1 cellular context compared by ENCODE assay signal in the genomic region with DNA sequence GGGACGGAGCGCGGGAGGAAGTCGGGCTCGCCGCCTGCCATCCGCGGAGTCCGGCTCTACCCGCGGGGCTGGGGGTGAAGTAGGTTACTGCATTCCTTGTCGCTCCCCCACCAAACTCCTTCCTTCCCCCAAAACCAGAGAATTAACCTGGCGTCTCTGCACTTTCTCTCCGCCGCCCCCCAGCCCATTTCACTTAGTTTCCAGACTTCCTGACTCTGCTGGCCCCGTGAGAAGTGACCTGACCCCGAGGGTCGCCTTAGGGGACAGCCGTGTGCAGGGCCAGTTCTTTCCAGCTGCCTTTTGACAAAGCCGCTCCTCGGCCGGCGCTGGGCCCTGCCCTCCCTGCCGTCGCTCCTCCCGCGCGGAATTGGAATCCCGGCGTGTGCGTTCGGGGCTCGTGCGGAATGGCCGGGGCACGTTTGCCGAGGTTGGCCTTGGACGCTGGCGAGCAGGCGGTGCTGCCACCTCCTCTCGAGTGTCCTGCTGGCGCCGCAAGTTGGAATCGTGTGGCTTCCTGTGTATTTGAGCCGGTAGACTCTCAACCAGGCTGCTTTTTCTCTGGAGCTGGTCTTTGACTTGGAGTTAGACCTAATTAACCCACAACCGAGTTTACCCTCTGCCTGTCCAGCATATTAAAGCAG.
TF ChIP-seq lines count a peak whose summit lies in the region.

No MANE protein-coding gene starts in this region.

TF ChIP-seq in HEK293, 187 proteins besides CTCF, POLR2A, EP300 and RAD21 (continued from another document and continues in another):
- TF ChIP-seq, protein P1, sequence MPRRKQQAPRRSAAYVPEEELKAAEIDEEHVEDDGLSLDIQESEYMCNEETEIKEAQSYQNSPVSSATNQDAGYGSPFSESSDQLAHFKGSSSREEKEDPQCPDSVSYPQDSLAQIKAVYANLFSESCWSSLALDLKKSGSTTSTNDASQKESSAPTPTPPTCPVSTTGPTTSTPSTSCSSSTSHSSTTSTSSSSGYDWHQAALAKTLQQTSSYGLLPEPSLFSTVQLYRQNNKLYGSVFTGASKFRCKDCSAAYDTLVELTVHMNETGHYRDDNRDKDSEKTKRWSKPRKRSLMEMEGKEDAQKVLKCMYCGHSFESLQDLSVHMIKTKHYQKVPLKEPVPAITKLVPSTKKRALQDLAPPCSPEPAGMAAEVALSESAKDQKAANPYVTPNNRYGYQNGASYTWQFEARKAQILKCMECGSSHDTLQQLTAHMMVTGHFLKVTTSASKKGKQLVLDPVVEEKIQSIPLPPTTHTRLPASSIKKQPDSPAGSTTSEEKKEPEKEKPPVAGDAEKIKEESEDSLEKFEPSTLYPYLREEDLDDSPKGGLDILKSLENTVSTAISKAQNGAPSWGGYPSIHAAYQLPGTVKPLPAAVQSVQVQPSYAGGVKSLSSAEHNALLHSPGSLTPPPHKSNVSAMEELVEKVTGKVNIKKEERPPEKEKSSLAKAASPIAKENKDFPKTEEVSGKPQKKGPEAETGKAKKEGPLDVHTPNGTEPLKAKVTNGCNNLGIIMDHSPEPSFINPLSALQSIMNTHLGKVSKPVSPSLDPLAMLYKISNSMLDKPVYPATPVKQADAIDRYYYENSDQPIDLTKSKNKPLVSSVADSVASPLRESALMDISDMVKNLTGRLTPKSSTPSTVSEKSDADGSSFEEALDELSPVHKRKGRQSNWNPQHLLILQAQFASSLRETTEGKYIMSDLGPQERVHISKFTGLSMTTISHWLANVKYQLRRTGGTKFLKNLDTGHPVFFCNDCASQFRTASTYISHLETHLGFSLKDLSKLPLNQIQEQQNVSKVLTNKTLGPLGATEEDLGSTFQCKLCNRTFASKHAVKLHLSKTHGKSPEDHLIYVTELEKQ (tag by site-specific recombination; IDR thresholded peaks at IDR 0.05; ENCODE audit: borderline replicate concordance), result no peak
- TF ChIP-seq KLF7 (tag by site-specific recombination; IDR thresholded peaks at IDR 0.05; ENCODE audit: borderline replicate concordance), result no peak; the same call in 1 of the 2 replicates
- TF ChIP-seq, protein P2, sequence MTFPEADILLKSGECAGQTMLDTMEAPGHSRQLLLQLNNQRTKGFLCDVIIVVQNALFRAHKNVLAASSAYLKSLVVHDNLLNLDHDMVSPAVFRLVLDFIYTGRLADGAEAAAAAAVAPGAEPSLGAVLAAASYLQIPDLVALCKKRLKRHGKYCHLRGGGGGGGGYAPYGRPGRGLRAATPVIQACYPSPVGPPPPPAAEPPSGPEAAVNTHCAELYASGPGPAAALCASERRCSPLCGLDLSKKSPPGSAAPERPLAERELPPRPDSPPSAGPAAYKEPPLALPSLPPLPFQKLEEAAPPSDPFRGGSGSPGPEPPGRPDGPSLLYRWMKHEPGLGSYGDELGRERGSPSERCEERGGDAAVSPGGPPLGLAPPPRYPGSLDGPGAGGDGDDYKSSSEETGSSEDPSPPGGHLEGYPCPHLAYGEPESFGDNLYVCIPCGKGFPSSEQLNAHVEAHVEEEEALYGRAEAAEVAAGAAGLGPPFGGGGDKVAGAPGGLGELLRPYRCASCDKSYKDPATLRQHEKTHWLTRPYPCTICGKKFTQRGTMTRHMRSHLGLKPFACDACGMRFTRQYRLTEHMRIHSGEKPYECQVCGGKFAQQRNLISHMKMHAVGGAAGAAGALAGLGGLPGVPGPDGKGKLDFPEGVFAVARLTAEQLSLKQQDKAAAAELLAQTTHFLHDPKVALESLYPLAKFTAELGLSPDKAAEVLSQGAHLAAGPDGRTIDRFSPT (tag by site-specific recombination; IDR thresholded peaks at IDR 0.05), result peak; percentile 61; the same call in 1 of the 2 replicates
- TF ChIP-seq ZNF223 (tag by site-specific recombination; IDR thresholded peaks at IDR 0.05), result no peak
- TF ChIP-seq RBAK (tag by site-specific recombination; IDR thresholded peaks at IDR 0.05), result no peak
- no peak for TF ChIP-seq ZNF202 (tag by site-specific recombination; IDR thresholded peaks at IDR 0.05; ENCODE audit: borderline replicate concordance)
- TF ChIP-seq ZNF610 (tag by site-specific recombination; IDR thresholded peaks at IDR 0.05; ENCODE audit: borderline replicate concordance), result peak; percentile 79
- TF ChIP-seq ZNF292 (tag by site-specific recombination; IDR thresholded peaks at IDR 0.05; ENCODE audit: borderline replicate concordance, low read depth), result no peak
- TF ChIP-seq, protein P3, sequence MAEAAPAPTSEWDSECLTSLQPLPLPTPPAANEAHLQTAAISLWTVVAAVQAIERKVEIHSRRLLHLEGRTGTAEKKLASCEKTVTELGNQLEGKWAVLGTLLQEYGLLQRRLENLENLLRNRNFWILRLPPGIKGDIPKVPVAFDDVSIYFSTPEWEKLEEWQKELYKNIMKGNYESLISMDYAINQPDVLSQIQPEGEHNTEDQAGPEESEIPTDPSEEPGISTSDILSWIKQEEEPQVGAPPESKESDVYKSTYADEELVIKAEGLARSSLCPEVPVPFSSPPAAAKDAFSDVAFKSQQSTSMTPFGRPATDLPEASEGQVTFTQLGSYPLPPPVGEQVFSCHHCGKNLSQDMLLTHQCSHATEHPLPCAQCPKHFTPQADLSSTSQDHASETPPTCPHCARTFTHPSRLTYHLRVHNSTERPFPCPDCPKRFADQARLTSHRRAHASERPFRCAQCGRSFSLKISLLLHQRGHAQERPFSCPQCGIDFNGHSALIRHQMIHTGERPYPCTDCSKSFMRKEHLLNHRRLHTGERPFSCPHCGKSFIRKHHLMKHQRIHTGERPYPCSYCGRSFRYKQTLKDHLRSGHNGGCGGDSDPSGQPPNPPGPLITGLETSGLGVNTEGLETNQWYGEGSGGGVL (tag by site-specific recombination; IDR thresholded peaks at IDR 0.05), result peak; percentile 44; the same call in 1 of the 2 replicates
- peak; percentile 97 for TF ChIP-seq ZBTB17 (tag by site-specific recombination; IDR thresholded peaks at IDR 0.05)
- TF ChIP-seq ZNF335 (tag by site-specific recombination; conservative IDR thresholded peaks at IDR 0.05), result peak; percentile 94
- TF ChIP-seq IKZF3 (tag by site-specific recombination; IDR thresholded peaks at IDR 0.05), result no peak
- peak; percentile 75 for TF ChIP-seq ZNF2 (tag by site-specific recombination; IDR thresholded peaks at IDR 0.05)
- no peak for TF ChIP-seq ZNF529 (tag by site-specific recombination; IDR thresholded peaks at IDR 0.05; ENCODE audit: insufficient replicate concordance)
- TF ChIP-seq, protein P4, sequence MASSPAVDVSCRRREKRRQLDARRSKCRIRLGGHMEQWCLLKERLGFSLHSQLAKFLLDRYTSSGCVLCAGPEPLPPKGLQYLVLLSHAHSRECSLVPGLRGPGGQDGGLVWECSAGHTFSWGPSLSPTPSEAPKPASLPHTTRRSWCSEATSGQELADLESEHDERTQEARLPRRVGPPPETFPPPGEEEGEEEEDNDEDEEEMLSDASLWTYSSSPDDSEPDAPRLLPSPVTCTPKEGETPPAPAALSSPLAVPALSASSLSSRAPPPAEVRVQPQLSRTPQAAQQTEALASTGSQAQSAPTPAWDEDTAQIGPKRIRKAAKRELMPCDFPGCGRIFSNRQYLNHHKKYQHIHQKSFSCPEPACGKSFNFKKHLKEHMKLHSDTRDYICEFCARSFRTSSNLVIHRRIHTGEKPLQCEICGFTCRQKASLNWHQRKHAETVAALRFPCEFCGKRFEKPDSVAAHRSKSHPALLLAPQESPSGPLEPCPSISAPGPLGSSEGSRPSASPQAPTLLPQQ (tag by site-specific recombination; IDR thresholded peaks at IDR 0.05), result peak; percentile 69; the same call in 1 of the 2 replicates
- TF ChIP-seq ZNF169 (tag by site-specific recombination; IDR thresholded peaks at IDR 0.05), result no peak
- TF ChIP-seq ZNF664 (tag by site-specific recombination; IDR thresholded peaks at IDR 0.05), result no peak
- no peak for TF ChIP-seq ZNF626 (tag by site-specific recombination; IDR thresholded peaks at IDR 0.05)
- no peak for TF ChIP-seq ZNF311 (tag by site-specific recombination; IDR thresholded peaks at IDR 0.05; ENCODE audit: borderline replicate concordance)
- TF ChIP-seq SP7 (tag by site-specific recombination; IDR thresholded peaks at IDR 0.05), result peak; percentile 25; the same call in 1 of the 2 replicates
- peak; percentile 77 for TF ChIP-seq ZNF600 (tag by site-specific recombination; IDR thresholded peaks at IDR 0.05)
- TF ChIP-seq ZNF324 (tag by site-specific recombination; IDR thresholded peaks at IDR 0.05), result no peak
- TF ChIP-seq KLF16 (tag by site-specific recombination; IDR thresholded peaks at IDR 0.05), result peak; percentile 41; the same call in 1 of the 2 replicates
- no peak for TF ChIP-seq ZNF394 (tag by site-specific recombination; IDR thresholded peaks at IDR 0.05; ENCODE audit: borderline replicate concordance)
- TF ChIP-seq ZNF488 (tag by site-specific recombination; IDR thresholded peaks at IDR 0.05), result no peak
- no peak for TF ChIP-seq ZNF37A (tag by site-specific recombination; IDR thresholded peaks at IDR 0.05)
- TF ChIP-seq ZFP41 (tag by site-specific recombination; IDR thresholded peaks at IDR 0.05; ENCODE audit: borderline replicate concordance), result no peak
- TF ChIP-seq ZNF16 (tag by site-specific recombination; IDR thresholded peaks at IDR 0.05; ENCODE audit: low read depth), result no peak
- TF ChIP-seq SP2 (tag by site-specific recombination; IDR thresholded peaks at IDR 0.05), result peak; percentile 50
- TF ChIP-seq ZFP3 (tag by site-specific recombination; IDR thresholded peaks at IDR 0.05; ENCODE audit: low read depth), result no peak
- no peak for TF ChIP-seq ZNF184 (tag by site-specific recombination; IDR thresholded peaks at IDR 0.05)
- no peak for TF ChIP-seq ZNF76 (tag by site-specific recombination; IDR thresholded peaks at IDR 0.05; ENCODE audit: borderline replicate concordance, low read depth)
- TF ChIP-seq ZNF341 (tag by site-specific recombination; IDR thresholded peaks at IDR 0.05; ENCODE audit: low read depth), result peak; percentile 72
- TF ChIP-seq ZNF677 (tag by site-specific recombination; IDR thresholded peaks at IDR 0.05), result no peak
- TF ChIP-seq ZBTB26 (tag by site-specific recombination; optimal IDR thresholded peaks at IDR 0.05), result peak; percentile 76
- TF ChIP-seq, protein P5, sequence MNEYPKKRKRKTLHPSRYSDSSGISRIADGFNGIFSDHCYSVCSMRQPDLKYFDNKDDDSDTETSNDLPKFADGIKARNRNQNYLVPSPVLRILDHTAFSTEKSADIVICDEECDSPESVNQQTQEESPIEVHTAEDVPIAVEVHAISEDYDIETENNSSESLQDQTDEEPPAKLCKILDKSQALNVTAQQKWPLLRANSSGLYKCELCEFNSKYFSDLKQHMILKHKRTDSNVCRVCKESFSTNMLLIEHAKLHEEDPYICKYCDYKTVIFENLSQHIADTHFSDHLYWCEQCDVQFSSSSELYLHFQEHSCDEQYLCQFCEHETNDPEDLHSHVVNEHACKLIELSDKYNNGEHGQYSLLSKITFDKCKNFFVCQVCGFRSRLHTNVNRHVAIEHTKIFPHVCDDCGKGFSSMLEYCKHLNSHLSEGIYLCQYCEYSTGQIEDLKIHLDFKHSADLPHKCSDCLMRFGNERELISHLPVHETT (tag by site-specific recombination; IDR thresholded peaks at IDR 0.05), result no peak
- no peak for TF ChIP-seq EGR2 (tag by site-specific recombination; IDR thresholded peaks at IDR 0.05; ENCODE audit: low read depth)
- TF ChIP-seq, protein P6, sequence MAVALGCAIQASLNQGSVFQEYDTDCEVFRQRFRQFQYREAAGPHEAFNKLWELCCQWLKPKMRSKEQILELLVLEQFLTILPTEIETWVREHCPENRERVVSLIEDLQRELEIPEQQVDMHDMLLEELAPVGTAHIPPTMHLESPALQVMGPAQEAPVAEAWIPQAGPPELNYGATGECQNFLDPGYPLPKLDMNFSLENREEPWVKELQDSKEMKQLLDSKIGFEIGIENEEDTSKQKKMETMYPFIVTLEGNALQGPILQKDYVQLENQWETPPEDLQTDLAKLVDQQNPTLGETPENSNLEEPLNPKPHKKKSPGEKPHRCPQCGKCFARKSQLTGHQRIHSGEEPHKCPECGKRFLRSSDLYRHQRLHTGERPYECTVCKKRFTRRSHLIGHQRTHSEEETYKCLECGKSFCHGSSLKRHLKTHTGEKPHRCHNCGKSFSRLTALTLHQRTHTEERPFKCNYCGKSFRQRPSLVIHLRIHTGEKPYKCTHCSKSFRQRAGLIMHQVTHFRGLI (tag by site-specific recombination; IDR thresholded peaks at IDR 0.05), result peak; percentile 60
- TF ChIP-seq ZNF530 (tag by site-specific recombination; IDR thresholded peaks at IDR 0.05; ENCODE audit: low read depth), result no peak
- TF ChIP-seq ZNF747 (tag by site-specific recombination; IDR thresholded peaks at IDR 0.05), result no peak
- no peak for TF ChIP-seq BCL6B (tag by site-specific recombination; IDR thresholded peaks at IDR 0.05)
- TF ChIP-seq ZNF350 (tag by site-specific recombination; IDR thresholded peaks at IDR 0.05), result no peak
- no peak for TF ChIP-seq ZNF513 (tag by site-specific recombination; IDR thresholded peaks at IDR 0.05)
- peak; percentile 67 for TF ChIP-seq ZXDB (tag by site-specific recombination; IDR thresholded peaks at IDR 0.05)
